In genomic region chr1:26733392-26733791, GRCh38 we compare ENCODE assay signal across 16 cellular contexts. TPM values are rescaled to one million over a fixed set of nuclear protein-coding genes. Genes with fewer than 3 reads are reported as not detected.
DNase-seq lines count a peak whose midpoint lies in the region; ATAC-seq and TF ChIP-seq lines count a peak whose summit lies in the region.
"Had no signal": no experiment of that assay in that cellular context is flagged by ENCODE, and none has a peak within 500 bp of the region (broad histone marks: within the 10 kb centered on the region; RNA-seq: fewer than 3 reads in every experiment).

No MANE protein-coding gene starts in this region.

- peaks cover 38% of the 10 kb centered on the region for H3F3A ChIP-seq in PC-9 (ENCODE audit: insufficient read depth, low read depth)

- no peak overlapping the region; the same call in 1 of the 2 replicates for H3K4me3 ChIP-seq in PC-9
- H3K4me3 ChIP-seq: Peyer's patch, smooth muscle cell had no signal

- no peak overlapping the region for H3K4me3 Mint-ChIP-seq in activated naive CD4-positive, alpha-beta T cell treated with anti-CD3 and anti-CD28 coated beads for 36 hours
- peak overlapping the region in 1 of 2 donors; percentile 15 for H3K4me3 Mint-ChIP-seq in effector memory CD8-positive, alpha-beta T cell
- H3K4me3 Mint-ChIP-seq in stimulated activated naive CD8-positive, alpha-beta T cell treated with anti-CD3 and anti-CD28 coated beads, Interleukin-15, amount 100 ng/mL, for 72 hours, result no peak overlapping the region

- peaks cover 9% of the 10 kb centered on the region for H3K36me3 ChIP-seq in PC-9 (ENCODE audit: low read depth)

- peak overlapping the region; percentile 43 for H3K27ac Mint-ChIP-seq in activated naive CD4-positive, alpha-beta T cell treated with anti-CD3 and anti-CD28 coated beads for 36 hours
- H3K27ac Mint-ChIP-seq in effector memory CD8-positive, alpha-beta T cell, result peak overlapping the region; percentile 50 to 78
- peak overlapping the region in 1 of 2 donors; percentile 82 for H3K27ac Mint-ChIP-seq in stimulated activated naive CD8-positive, alpha-beta T cell treated with anti-CD3 and anti-CD28 coated beads, Interleukin-15, amount 100 ng/mL, for 72 hours

- H3K4me2 ChIP-seq in PC-9, result peak overlapping the region; percentile 53
- H3K4me2 ChIP-seq: smooth muscle cell had no signal

- no peaks in the 10 kb centered on the region for H3K9me2 ChIP-seq in PC-9 (ENCODE audit: insufficient read depth)

- POLR2A ChIA-PET in PC-9 (lab: Charles Lee; ENCODE audit: unreplicated experiment), result no interaction called here

- intact Hi-C loops in activated naive CD4-positive, alpha-beta T cell treated with anti-CD3 and anti-CD28 coated beads for 36 hours (cut with micrococcal nuclease), result no loop called here
- intact Hi-C loops in PC-9 (cut with micrococcal nuclease; ENCODE audit: unreplicated experiment), result loop anchor here (5.0 kb wide), 2 partner anchors 36 to 39 kb away; partner anchors contain the start of gene ARID1A

- no peaks in the 10 kb centered on the region for H3K27me3 Mint-ChIP-seq in activated naive CD4-positive, alpha-beta T cell treated with anti-CD3 and anti-CD28 coated beads for 36 hours (ENCODE audit: low read depth)
- H3K27me3 Mint-ChIP-seq in effector memory CD8-positive, alpha-beta T cell, result no peaks in the 10 kb centered on the region
- H3K27me3 Mint-ChIP-seq in stimulated activated naive CD8-positive, alpha-beta T cell treated with anti-CD3 and anti-CD28 coated beads, Interleukin-15, amount 100 ng/mL, for 72 hours, result no peaks in the 10 kb centered on the region

- ATAC-seq in effector memory CD8-positive, alpha-beta T cell (replicated peaks), result no peak
- peak; percentile 84 for ATAC-seq in stimulated activated naive CD8-positive, alpha-beta T cell treated with anti-CD3 and anti-CD28 coated beads, Interleukin-15, amount 100 ng/mL, for 72 hours
- ATAC-seq in left lobe of liver, result no peak
- ATAC-seq: HepG2 had no signal

- H3K4me1 Mint-ChIP-seq in activated naive CD4-positive, alpha-beta T cell treated with anti-CD3 and anti-CD28 coated beads for 36 hours (ENCODE audit: low read depth), result peaks cover 72% of the 10 kb centered on the region
- H3K4me1 Mint-ChIP-seq in effector memory CD8-positive, alpha-beta T cell (ENCODE audit: low read depth in 2 of 2), result peaks cover 32 to 42% of the 10 kb centered on the region in 2 donors
- H3K4me1 Mint-ChIP-seq in stimulated activated naive CD8-positive, alpha-beta T cell treated with anti-CD3 and anti-CD28 coated beads, Interleukin-15, amount 100 ng/mL, for 72 hours, result peaks cover 85% of the 10 kb centered on the region

- H3K36me3 Mint-ChIP-seq in activated naive CD4-positive, alpha-beta T cell treated with anti-CD3 and anti-CD28 coated beads for 36 hours (ENCODE audit: low read depth), result peaks cover 55% of the 10 kb centered on the region
- H3K36me3 Mint-ChIP-seq in effector memory CD8-positive, alpha-beta T cell (ENCODE audit: insufficient read depth), result peaks cover 82% of the 10 kb centered on the region

- H3K27ac ChIP-seq in PC-9, result peak overlapping the region; percentile 88
- H3K27ac ChIP-seq: Peyer's patch had no signal

- H3K79me2 ChIP-seq in PC-9 (ENCODE audit: low read depth), result peaks cover 54% of the 10 kb centered on the region

- H3K9me3 Mint-ChIP-seq in activated naive CD4-positive, alpha-beta T cell treated with anti-CD3 and anti-CD28 coated beads for 36 hours, result no peaks in the 10 kb centered on the region
- H3K9me3 Mint-ChIP-seq in effector memory CD8-positive, alpha-beta T cell, result no peaks in the 10 kb centered on the region
- H3K9me3 Mint-ChIP-seq in stimulated activated naive CD8-positive, alpha-beta T cell treated with anti-CD3 and anti-CD28 coated beads, Interleukin-15, amount 100 ng/mL, for 72 hours, result no peaks in the 10 kb centered on the region

- no peaks in the 10 kb centered on the region for H4K20me1 ChIP-seq in PC-9 (ENCODE audit: insufficient read depth)

- no peaks in the 10 kb centered on the region for H3K27me3 ChIP-seq in PC-9 (ENCODE audit: insufficient read depth, low read depth)
- H3K27me3 ChIP-seq: Peyer's patch had no signal

- no peak for TF ChIP-seq CTCF in PC-9 (conservative IDR thresholded peaks at IDR 0.05)

- no peaks in the 10 kb centered on the region for H3K9me3 ChIP-seq in PC-9 (ENCODE audit: insufficient read depth, low read depth)
- H3K9me3 ChIP-seq: Peyer's patch had no signal

- BruUV-seq in PC-9 (replicated peaks; lab: Mats Ljungman, UMichigan), result no TSS peak

- no peak overlapping the region for H2AFZ ChIP-seq in PC-9

- CTCF ChIA-PET in activated naive CD4-positive, alpha-beta T cell treated with anti-CD3 and anti-CD28 coated beads for 36 hours (lab: Charles Lee), result interaction anchor here (1.1 kb wide), 1 partner anchor 10 kb away, joined by 9 read pairs; no protein-coding TSS in a partner anchor
- CTCF ChIA-PET in PC-9 (lab: Charles Lee), result no interaction called here

- H3K4me1 ChIP-seq in PC-9 (replicated peaks; ENCODE audit: insufficient read depth), result peaks cover 60% of the 10 kb centered on the region

- DNase-seq in activated naive CD4-positive, alpha-beta T cell treated with anti-CD3 and anti-CD28 coated beads for 36 hours, result no peak
- no peak for DNase-seq in activated naive CD4-positive, alpha-beta T cell treated with anti-CD3 and anti-CD28 coated beads, Interleukin-2, amount 50 U/mL, for 16 hours
- no peak for DNase-seq in PC-9
- no peak for DNase-seq in effector memory CD8-positive, alpha-beta T cell
- DNase-seq in stimulated activated naive CD8-positive, alpha-beta T cell treated with anti-CD3 and anti-CD28 coated beads, Interleukin-15, amount 100 ng/mL, for 72 hours, result no peak
- DNase-seq in AG08396 (ENCODE audit: low spot score), result no peak
- no peak for DNase-seq in left lobe of liver (ENCODE audit: low spot score)
- no peak for DNase-seq in DMS114 treated with DMSO at 0.1 percent for 48 hours (lab: John Stamatoyannopoulos, UW; ENCODE audit: unreplicated experiment)
- DNase-seq: activated effector memory CD4-positive, alpha-beta T cell treated with Interleukin-2 at 50 U/mL for 16 hours; DMS 273 treated with DMSO at 0.1 percent for 48 hours; effector CD8-positive, alpha-beta T cell; NCI-H1930; NCI-H524 treated with DMSO at 0.1 percent for 48 hours; Peyer's patch had no signal

RNA-seq across cellular contexts. Expression of gene ARID1A, which starts 37.6 kb away (rescaled TPM):
- 10 to 100 TPM; 65.0 to 65.9 TPM for total RNA-seq in activated naive CD4-positive, alpha-beta T cell treated with anti-CD3 and anti-CD28 coated beads for 36 hours
- total RNA-seq in PC-9 (2021) (44.8 and 60.5 TPM in 2 replicates), left lobe of liver (27.0 TPM)

RNA-seq across cellular contexts. Expression of gene PIGV, which starts 54.4 kb away (rescaled TPM):
- 10 to 100 TPM; 10.6 to 11.2 TPM for total RNA-seq in activated naive CD4-positive, alpha-beta T cell treated with anti-CD3 and anti-CD28 coated beads for 36 hours
- total RNA-seq in PC-9 (2021) (30.8 and 31.9 TPM in 2 replicates), left lobe of liver (30.8 TPM)
